9 cellular contexts compared by ENCODE assay signal in the genomic region with DNA sequence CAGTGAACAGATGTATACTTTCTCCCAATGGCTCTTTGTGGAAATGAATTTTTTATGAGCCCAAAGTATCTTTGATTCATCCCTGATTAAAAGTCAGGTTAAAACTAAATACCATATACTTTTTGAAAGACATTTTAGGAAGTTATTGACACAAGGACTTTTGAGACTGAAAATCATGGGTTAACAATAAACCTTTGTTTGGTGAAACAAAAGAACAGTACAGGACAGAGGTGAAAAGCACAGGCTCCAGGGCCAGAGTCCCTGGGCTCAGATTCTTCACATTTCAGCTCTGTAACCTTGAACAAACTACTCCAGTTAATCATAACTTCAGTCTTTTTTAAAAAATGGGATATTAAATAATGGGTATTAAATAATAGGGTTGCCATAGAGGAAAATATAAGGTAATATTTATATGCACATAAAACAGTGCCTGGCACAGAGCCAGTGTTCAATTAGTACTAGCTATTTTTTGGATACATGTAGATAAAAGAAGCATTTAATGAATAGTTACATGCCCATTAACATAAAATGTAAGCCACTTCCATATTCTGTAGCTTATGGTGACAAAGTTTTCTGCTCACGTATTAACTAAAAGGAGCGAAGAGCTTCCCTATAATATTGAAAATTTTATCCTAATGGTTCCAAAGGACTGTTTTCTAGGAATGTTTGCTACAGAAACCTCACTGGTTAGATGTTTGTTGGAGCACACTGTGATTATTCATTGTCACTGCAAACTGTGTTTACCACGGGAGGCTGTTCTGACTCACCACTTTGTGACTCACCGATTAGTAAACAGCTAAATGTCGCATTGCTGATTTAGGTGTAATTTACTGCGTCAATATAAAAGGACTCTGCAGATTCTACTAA.
DNase-seq lines count a peak whose midpoint lies in the region; ATAC-seq and TF ChIP-seq lines count a peak whose summit lies in the region.
"Had no signal": no experiment of that assay in that cellular context is flagged by ENCODE, and none has a peak within 500 bp of the region (broad histone marks: within the 10 kb centered on the region; RNA-seq: fewer than 3 reads in every experiment).

No MANE protein-coding gene starts in this region.

- TF ChIP-seq CTCF in GM12865 (IDR thresholded peaks at IDR 0.05; ENCODE audit: insufficient read depth, low read depth, low read length, missing control alignments) (no peak), colonic mucosa (IDR thresholded peaks at IDR 0.05) (no peak), nephron progenitor cell (IDR thresholded peaks at IDR 0.05) (no peak)

- peaks cover 75% of the 10 kb centered on the region for H3K4me1 Mint-ChIP-seq in nephron progenitor cell

- H3K79me2 ChIP-seq in Karpas-422 (ENCODE audit: low read length), result no peaks in the 10 kb centered on the region

- peaks cover 20% of the 10 kb centered on the region for H3K9me3 Mint-ChIP-seq in nephron progenitor cell

- H3K27me3 ChIP-seq in colonic mucosa, result no peaks in the 10 kb centered on the region
- no peaks in the 10 kb centered on the region for H3K27me3 ChIP-seq in Karpas-422 (ENCODE audit: low read length)

- H4K20me1 ChIP-seq in Karpas-422 (ENCODE audit: insufficient read depth, low read depth, low read length), result no peaks in the 10 kb centered on the region

- H3K9me2 ChIP-seq in Karpas-422 (replicated peaks; ENCODE audit: insufficient read depth, low read length), result no peaks in the 10 kb centered on the region

- H3K9ac ChIP-seq in colonic mucosa (ENCODE audit: low read depth in 2 of 2, low read length in 2 of 2) (no peak overlapping the region), Karpas-422 (ENCODE audit: low read length) (no peak overlapping the region)

- H3K36me3 Mint-ChIP-seq in nephron progenitor cell (ENCODE audit: low read depth), result peaks cover 5% of the 10 kb centered on the region

- DNase-seq in GM12865 (ENCODE audit: low read depth) (peak; percentile 27), NCI-H1417 treated with DMSO at 0.1 percent for 48 hours (lab: John Stamatoyannopoulos, UW) (peak; percentile 48), colonic mucosa (peak; percentile 34), nephron progenitor cell (no peak), Karpas-422 (no peak)
- DNase-seq: stimulated activated CD4-positive, alpha-beta T cell treated with anti-CD3 and anti-CD28 coated beads, Interleukin-15, amount 100 ng/mL, for 24 hours had no signal

- peak overlapping the region; percentile 50 for H3K4me3 Mint-ChIP-seq in nephron progenitor cell

- ATAC-seq in HG02884 (IDR thresholded peaks at IDR 0.05; ENCODE audit: unreplicated experiment) (no peak), GM18498 (IDR thresholded peaks at IDR 0.05; ENCODE audit: unreplicated experiment) (no peak), HG03039 (IDR thresholded peaks at IDR 0.05; ENCODE audit: unreplicated experiment) (no peak)

- H3K4me3 ChIP-seq in GM12865 (ENCODE audit: low read depth, low read length) (no peak overlapping the region), colonic mucosa (no peak overlapping the region), Karpas-422 (ENCODE audit: low read length) (no peak overlapping the region)

- intact Hi-C loops in colonic mucosa (cut with DNase I), result no loop called here

- H3K27me3 Mint-ChIP-seq in nephron progenitor cell (ENCODE audit: low read depth, poor library complexity), result peaks cover 3% of the 10 kb centered on the region

- H3K27ac ChIP-seq in colonic mucosa (no peak overlapping the region), Karpas-422 (ENCODE audit: low read length) (no peak overlapping the region)

- H3K4me1 ChIP-seq in colonic mucosa (no peaks in the 10 kb centered on the region), Karpas-422 (ENCODE audit: low read length) (no peaks in the 10 kb centered on the region)

- H3K36me3 ChIP-seq in colonic mucosa (no peaks in the 10 kb centered on the region), Karpas-422 (ENCODE audit: insufficient read depth, low read length) (no peaks in the 10 kb centered on the region)

- no peaks in the 10 kb centered on the region for H3K9me3 ChIP-seq in colonic mucosa
- peaks cover 12% of the 10 kb centered on the region for H3K9me3 ChIP-seq in Karpas-422 (ENCODE audit: low read length)

- no peak overlapping the region for H3K4me2 ChIP-seq in Karpas-422 (ENCODE audit: low read depth, low read length, poor library complexity, severe bottlenecking)

- H3K27ac Mint-ChIP-seq in nephron progenitor cell, result peak overlapping the region; percentile 71

- H2AFZ ChIP-seq in Karpas-422 (ENCODE audit: low read length), result no peak overlapping the region

Comparison
In these comparisons a context has a peak if more than half of its experiments do, and no peak if none do; other contexts are left out.
1. DNase-seq: peak in GM12865 (single experiment), NCI-H1417 treated with DMSO at 0.1 percent for 48 hours (single experiment) and colonic mucosa (single experiment); none in nephron progenitor cell (single experiment) and Karpas-422 (single experiment).